7 cellular contexts compared by ENCODE assay signal in the genomic region with DNA sequence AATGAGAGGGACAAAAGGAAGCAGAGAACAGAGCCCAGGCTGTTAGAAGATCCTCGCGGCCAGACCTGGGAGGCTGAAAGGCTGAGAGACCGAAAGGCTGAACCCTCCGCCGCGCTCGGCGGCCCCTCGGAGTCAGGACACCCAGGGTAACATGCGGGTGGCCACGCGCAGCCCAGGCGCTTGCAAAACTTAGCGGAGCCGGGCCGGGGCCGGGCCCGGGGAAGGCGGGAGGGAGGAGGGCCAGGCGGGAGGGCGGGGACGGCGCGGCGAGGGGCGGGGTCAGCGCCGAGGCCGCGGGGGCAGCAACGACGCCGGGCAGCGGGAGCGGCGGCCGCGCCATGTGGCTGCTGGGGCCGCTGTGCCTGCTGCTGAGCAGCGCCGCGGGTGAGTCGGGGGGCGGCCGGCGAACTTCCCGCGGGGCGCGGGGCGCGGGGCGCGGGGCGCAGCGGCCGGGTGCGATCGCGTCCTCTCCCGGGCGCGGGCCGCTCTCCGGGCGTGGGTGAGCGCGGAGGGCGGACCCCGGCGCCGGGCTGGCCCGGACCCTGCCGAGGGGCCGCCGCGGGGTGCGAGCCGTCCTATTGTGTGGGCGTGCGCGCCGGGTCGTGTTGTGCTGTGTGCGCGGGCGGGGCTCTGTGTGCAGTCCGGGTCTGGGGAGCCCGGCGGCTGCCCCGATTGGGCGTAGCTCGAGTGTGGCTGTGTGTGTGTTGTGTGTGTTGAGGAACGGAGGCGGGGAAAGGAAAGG. TPM values are rescaled to one million over a fixed set of nuclear protein-coding genes. Genes with fewer than 3 reads are reported as not detected.
A peak's percentile ranks its signal among the peaks of the same experiment; 100 is the strongest.
DNase-seq lines count a peak whose midpoint lies in the region; ATAC-seq, FAIRE-seq and TF ChIP-seq lines count a peak whose summit lies in the region.

Gene LDLRAD3 (plus strand): TSS at position 302 of the 742 bp plus-strand sequence. CDS start 37 bp downstream, at position 339.

- TF ChIP-seq POLR2A in GM12891 (IDR thresholded peaks at IDR 0.05; ENCODE audit: low read depth, low read length): no peak

- FAIRE-seq in GM12891 (lab: Jason Lieb, UNC): peak; percentile 74

- DNase-seq in GM12891 (ENCODE audit: insufficient read length, low spot score) (peak; percentile 74), NCI-H1930 (lab: John Stamatoyannopoulos, UW) (peak; percentile 59 to 63), dermis blood vessel endothelial cell (peak; percentile 76), left lobe of liver (ENCODE audit: low spot score) (peak; percentile 80)
- peak; percentile 37 for DNase-seq in activated CD4-positive, CD25-positive, alpha-beta regulatory T cell treated with anti-CD3 and anti-CD28 coated beads, Interleukin-2, amount 50 U/mL, for 72 hours
- peak in 3 of 4 experiments; percentile 13 to 46 (median 16) for DNase-seq in stimulated activated CD4-positive, alpha-beta T cell treated with anti-CD3 and anti-CD28 coated beads, Interleukin-1b, Interleukin-23, amount 100 ng/mL, for 24 hours (ENCODE audit: low read depth in 4 of 4, low spot score in 1 of 4)

- ATAC-seq in HG02642 (IDR thresholded peaks at IDR 0.05; ENCODE audit: poor library complexity, unreplicated experiment) (peak; percentile 80), left lobe of liver (peak; percentile 98)

TF ChIP-seq in GM12891, 5 proteins besides CTCF, POLR2A, EP300 and RAD21:
- no peak for TF ChIP-seq PAX5 (IDR thresholded peaks at IDR 0.05; ENCODE audit: insufficient read depth, low read length, severe bottlenecking)
- TF ChIP-seq TAF1 (IDR thresholded peaks at IDR 0.05; ENCODE audit: low read depth, low read length): no peak
- no peak for TF ChIP-seq POLR2AphosphoS5 (IDR thresholded peaks at IDR 0.05; ENCODE audit: low read depth, low read length)
- TF ChIP-seq POU2F2 (IDR thresholded peaks at IDR 0.05; ENCODE audit: low read depth, low read length): no peak
- no peak for TF ChIP-seq SPI1 (IDR thresholded peaks at IDR 0.05; ENCODE audit: low read depth, low read length)
TF ChIP-seq in GM12891: peak in this region for 0.

RNA-seq across cellular contexts. Expression of gene LDLRAD3, which starts in this region (rescaled TPM):
- 1.2 TPM for polyA plus RNA-seq in GM12891 (2012; ENCODE audit: low read depth, missing spikeins)
- total RNA-seq in dermis blood vessel endothelial cell (9.7 and 13.4 TPM in 2 replicates), left lobe of liver (0.98 TPM)

Comparison
In these comparisons a context has a peak if more than half of its experiments do, and no peak if none do; other contexts are left out.
1. Peak in every context shown above with its lines: DNase-seq and ATAC-seq.
2. Peak in DNase-seq and ATAC-seq in left lobe of liver; RNA of the gene not detected or under 1 TPM.
3. DNase-seq: peak in every context shown above with its lines; median percentile 80 in left lobe of liver; 76 in dermis blood vessel endothelial cell; 74 in GM12891; 61 in NCI-H1930; 37 in activated CD4-positive, CD25-positive, alpha-beta regulatory T cell treated with anti-CD3 and anti-CD28 coated beads, Interleukin-2, amount 50 U/mL, for 72 hours; 16 in stimulated activated CD4-positive, alpha-beta T cell treated with anti-CD3 and anti-CD28 coated beads, Interleukin-1b, Interleukin-23, amount 100 ng/mL, for 24 hours.